ENCODE assay signal across 27 cellular contexts in genomic region chr11:47336595-47336994, GRCh38. TPM values are rescaled to one million over a fixed set of nuclear protein-coding genes. Genes with fewer than 3 reads are reported as not detected.
"Had no signal": no experiment of that assay in that cellular context is flagged by ENCODE, and none has a peak within 500 bp of the region (broad histone marks: within the 10 kb centered on the region; RNA-seq: fewer than 3 reads in every experiment).

No MANE protein-coding gene starts in this region.

- H3K9ac ChIP-seq: parathyroid adenoma had no signal

- H3K27ac ChIP-seq: epithelial cell of prostate, esophagus muscularis mucosa, gastrocnemius medialis, parathyroid adenoma, prostate gland, spleen, testis, transverse colon had no signal

- H3K4me3 ChIP-seq: esophagus muscularis mucosa, gastrocnemius medialis, mucosa of descending colon, prostate gland, spleen, testis, transverse colon had no signal

- DNase-seq: effector memory CD4-positive, alpha-beta T cell; gastrocnemius medialis; immature natural killer cell; left colon; mammary epithelial cell; naive thymus-derived CD8-positive, alpha-beta T cell; nucleus accumbens; spleen; stimulated activated CD4-positive, alpha-beta T cell treated with anti-CD3 and anti-CD28 coated beads, Interleukin-15, amount 100 ng/mL, for 24 hours; stimulated activated CD4-positive, alpha-beta T cell treated with anti-CD3 and anti-CD28 coated beads, Interleukin-1b, Interleukin-23, amount 100 ng/mL, for 48 hours; stimulated activated CD4-positive, alpha-beta T cell treated with anti-CD3 and anti-CD28 coated beads, Interleukin-4, amount 100 ng/mL, for 24 hours; stimulated activated naive CD8-positive, alpha-beta T cell treated with anti-CD3 and anti-CD28 coated beads, Interleukin-15, amount 100 ng/mL, for 72 hours; testis; transverse colon had no signal

- H3K4me1 ChIP-seq: parathyroid adenoma, prostate gland, spleen, testis had no signal

- H2AFZ ChIP-seq: parathyroid adenoma had no signal

- H3K36me3 ChIP-seq: gastrocnemius medialis, prostate gland, transverse colon had no signal

- H3K27me3 ChIP-seq: esophagus muscularis mucosa, gastrocnemius medialis, spleen, testis, transverse colon had no signal

- ATAC-seq: gastrocnemius medialis; naive thymus-derived CD8-positive, alpha-beta T cell; sciatic nerve; stimulated activated memory B cell treated with anti-CD40 and anti-IgM and Interleukin-4, amounts not matched to agents 10 μg/mL and 1 μg/mL and 100 μg/mL, for 72 hours; stimulated activated naive CD8-positive, alpha-beta T cell treated with anti-CD3 and anti-CD28 coated beads, Interleukin-15, amount 100 ng/mL, for 72 hours had no signal

- H3K9me3 ChIP-seq: esophagus muscularis mucosa, gastrocnemius medialis, mucosa of descending colon, prostate gland, spleen, testis, transverse colon had no signal

- H3K79me2 ChIP-seq: parathyroid adenoma had no signal

RNA-seq across cellular contexts. Expression of gene MYBPC3, which starts 15.9 kb away (rescaled TPM):
- total RNA-seq: fibroblast of villous mesenchyme, left colon, lower leg skin, mammary epithelial cell, renal cortical epithelial cell, transverse colon, urinary bladder had no signal
- polyA plus RNA-seq: immature natural killer cell; keratinocyte; mammary epithelial cell; naive thymus-derived CD8-positive, alpha-beta T cell; neural cell had no signal

RNA-seq across cellular contexts. Expression of gene SPI1, which starts 41.8 kb away (rescaled TPM):
- total RNA-seq: fibroblast of villous mesenchyme, mammary epithelial cell, renal cortical epithelial cell had no signal
- polyA plus RNA-seq: keratinocyte; mammary epithelial cell; naive thymus-derived CD8-positive, alpha-beta T cell; neural cell had no signal
